19 cellular contexts compared by ENCODE assay signal in the genomic region with DNA sequence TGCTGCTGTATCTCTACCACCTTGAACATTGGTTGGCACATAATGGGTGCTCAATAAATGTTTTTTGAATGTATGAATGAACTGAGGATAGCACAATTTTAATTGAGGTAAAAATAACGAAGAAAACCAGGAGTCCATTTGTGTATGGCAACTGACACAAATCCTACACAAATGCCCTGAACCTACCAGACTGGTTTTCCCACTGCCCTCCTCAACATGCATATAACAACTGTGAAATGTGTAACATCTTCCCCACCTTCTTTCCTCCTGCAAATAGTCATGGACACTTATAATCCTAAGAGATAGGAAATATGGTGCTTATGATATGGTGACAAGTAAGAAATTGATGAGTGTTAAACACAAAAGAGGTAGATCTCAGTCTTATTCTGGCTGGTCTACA. TPM values are rescaled to one million over a fixed set of nuclear protein-coding genes. Genes with fewer than 3 reads are reported as not detected.
DNase-seq lines count a peak whose midpoint lies in the region; ATAC-seq and TF ChIP-seq lines count a peak whose summit lies in the region.
"Had no signal": no experiment of that assay in that cellular context is flagged by ENCODE, and none has a peak within 500 bp of the region (broad histone marks: within the 10 kb centered on the region; RNA-seq: fewer than 3 reads in every experiment).

No MANE protein-coding gene starts in this region.

- H3K9me3 Mint-ChIP-seq in activated naive CD4-positive, alpha-beta T cell treated with anti-CD3 and anti-CD28 coated beads, Interleukin-2, amount 50 U/mL, for 72 hours, result no peaks in the 10 kb centered on the region
- H3K9me3 Mint-ChIP-seq: CD4-positive, alpha-beta T cell; GM23338 had no signal

- no peak overlapping the region for H3K27ac Mint-ChIP-seq in activated naive CD4-positive, alpha-beta T cell treated with anti-CD3 and anti-CD28 coated beads, Interleukin-2, amount 50 U/mL, for 72 hours
- H3K27ac Mint-ChIP-seq: CD4-positive, alpha-beta T cell; GM23338 had no signal

- no peak overlapping the region for H2AK5ac ChIP-seq in trophoblast cell (ENCODE audit: low read length)

- no peak for ATAC-seq in PC-3
- ATAC-seq in activated naive CD4-positive, alpha-beta T cell treated with anti-CD3 and anti-CD28 coated beads, Interleukin-2, amount 50 U/mL, for 72 hours, result no peak
- ATAC-seq: A549, GM23338 had no signal

- no peak overlapping the region for H3K4me3 ChIP-seq in LNCaP clone FGC (ENCODE audit: low read depth, low read length)
- no peak overlapping the region for H3K4me3 ChIP-seq in PC-3 (ENCODE audit: low read length)
- no peak overlapping the region for H3K4me3 ChIP-seq in trophoblast cell (ENCODE audit: low read depth, low read length)
- H3K4me3 ChIP-seq: A549, GM23338 had no signal

- H4K20me1 ChIP-seq in PC-3 (ENCODE audit: low read length), result no peaks in the 10 kb centered on the region

- no peak overlapping the region for H2BK5ac ChIP-seq in trophoblast cell (ENCODE audit: low read depth, low read length, poor library complexity)

- no peaks in the 10 kb centered on the region for H3F3A ChIP-seq in PC-3 (ENCODE audit: low read length, unreplicated experiment)

- H3K79me1 ChIP-seq in trophoblast cell (ENCODE audit: low read length), result peaks cover 3% of the 10 kb centered on the region

- no peak overlapping the region for H3K18ac ChIP-seq in trophoblast cell (ENCODE audit: low read length)

- no peaks in the 10 kb centered on the region for H3K9me2 ChIP-seq in PC-3 (replicated peaks; ENCODE audit: low read length)

- H4K12ac ChIP-seq in trophoblast cell (ENCODE audit: low read depth, low read length), result no peak overlapping the region

- no peak overlapping the region for H3K27ac ChIP-seq in PC-3 (ENCODE audit: low read length)
- H3K27ac ChIP-seq in trophoblast cell (ENCODE audit: low read depth, low read length), result no peak overlapping the region
- H3K27ac ChIP-seq: 22Rv1, A549, C4-2B had no signal

- H3K9me3 ChIP-seq in PC-3 (ENCODE audit: low read length), result no peaks in the 10 kb centered on the region
- no peaks in the 10 kb centered on the region for H3K9me3 ChIP-seq in trophoblast cell (ENCODE audit: insufficient read depth, low read depth, low read length)
- H3K9me3 ChIP-seq: A549, Caco-2 had no signal

- no CpG with 5 or more reads among the region's 1 CpG for WGBS in trophoblast cell (ENCODE audit: extremely low coverage, insufficient coverage, insufficient read length)

- no peak overlapping the region for H3K23ac ChIP-seq in trophoblast cell (ENCODE audit: low read length)

- H4K8ac ChIP-seq in trophoblast cell (ENCODE audit: low read depth, low read length), result no peak overlapping the region

- DNase-seq in NCI-H748 (lab: John Stamatoyannopoulos, UW; ENCODE audit: unreplicated experiment) (peak; percentile 29), NCI-H748 treated with DMSO at 0.1 percent for 48 hours (lab: John Stamatoyannopoulos, UW) (no peak), LNCaP clone FGC (ENCODE audit: low read depth) (peak; percentile 2), PC-3 (peak; percentile 16), trophoblast cell (peak; percentile 68 to 82), GM10248 (ENCODE audit: extremely low spot score) (no peak), NOMO-1 treated with dmso at 0.1 percent for 144 hours (lab: John Stamatoyannopoulos, UW; ENCODE audit: unreplicated experiment) (no peak)
- no peak for DNase-seq in activated naive CD4-positive, alpha-beta T cell treated with anti-CD3 and anti-CD28 coated beads, Interleukin-2, amount 50 U/mL, for 72 hours (ENCODE audit: low spot score in 2 of 2)
- DNase-seq: AML-193; Caco-2; CD4-positive, alpha-beta T cell; DMS153; DND-41; EL; HCEC 1CT had no signal

- H3K4me2 ChIP-seq in PC-3 (ENCODE audit: low read length) (no peak overlapping the region), trophoblast cell (ENCODE audit: low read length) (no peak overlapping the region)
- H3K4me2 ChIP-seq: A549, GM23338 had no signal

- H3K36me3 Mint-ChIP-seq in activated naive CD4-positive, alpha-beta T cell treated with anti-CD3 and anti-CD28 coated beads, Interleukin-2, amount 50 U/mL, for 72 hours, result no peaks in the 10 kb centered on the region

- no peak overlapping the region for H3K4ac ChIP-seq in trophoblast cell (ENCODE audit: low read depth, low read length)

- H3K79me2 ChIP-seq in PC-3 (ENCODE audit: low read length) (no peaks in the 10 kb centered on the region), trophoblast cell (ENCODE audit: control insufficient read depth, insufficient read depth, low read length, poor library complexity) (no peaks in the 10 kb centered on the region)

- no peak overlapping the region for H3K14ac ChIP-seq in trophoblast cell (ENCODE audit: low read length)

- H3K4me1 ChIP-seq in PC-3 (ENCODE audit: insufficient read depth, low read length), result no peaks in the 10 kb centered on the region
- peaks cover 5 to 10% of the 10 kb centered on the region in 2 experiments for H3K4me1 ChIP-seq in trophoblast cell (ENCODE audit: control insufficient read depth in 1 of 2, insufficient read depth in 2 of 2, low read length in 2 of 2)
- H3K4me1 ChIP-seq: A549, Caco-2 had no signal

- POLR2A ChIA-PET in PC-3 (lab: Charles Lee; ENCODE audit: unreplicated experiment), result no interaction called here
- POLR2A ChIA-PET in GM10248 (lab: Yijun Ruan, JAX), result no interaction called here

- BruUV-seq in PC-3 (replicated peaks; lab: Mats Ljungman, UMichigan), result no TSS peak

- CTCF ChIA-PET in PC-3 (lab: Charles Lee), result no interaction called here
- CTCF ChIA-PET in GM10248 (lab: Yijun Ruan, JAX), result no interaction called here

- H3K36me3 ChIP-seq in PC-3 (ENCODE audit: low read depth, low read length) (no peaks in the 10 kb centered on the region), trophoblast cell (ENCODE audit: control insufficient read depth in 1 of 2, insufficient read depth in 2 of 2, low read length in 2 of 2) (no peaks in the 10 kb centered on the region)

- H2BK120ac ChIP-seq in trophoblast cell (ENCODE audit: insufficient read depth, low read length, poor library complexity), result no peak overlapping the region

- no peak for TF ChIP-seq CTCF in LNCaP clone FGC (IDR thresholded peaks at IDR 0.05; ENCODE audit: control insufficient read depth, extremely low read depth, insufficient read depth)
- TF ChIP-seq CTCF in PC-3 (conservative IDR thresholded peaks at IDR 0.05; ENCODE audit: low read depth, low read length), result no peak
- no peak for TF ChIP-seq CTCF in GM10248 (IDR thresholded peaks at IDR 0.05; ENCODE audit: control extremely low read depth, extremely low read depth, low read depth, missing control alignments)

- intact Hi-C loops in PC-3 (cut with micrococcal nuclease), result no loop called here

- H2AFZ ChIP-seq in PC-3 (ENCODE audit: low read length) (no peak overlapping the region), trophoblast cell (ENCODE audit: insufficient read depth, low read length, poor library complexity) (no peak overlapping the region)
- H2AFZ ChIP-seq: GM23338 had no signal

- no peak overlapping the region for H3K9ac ChIP-seq in PC-3 (ENCODE audit: low read length)
- H3K9ac ChIP-seq in trophoblast cell (ENCODE audit: low read length), result no peak overlapping the region

- H2BK12ac ChIP-seq in trophoblast cell (ENCODE audit: low read length), result no peak overlapping the region

- no peaks in the 10 kb centered on the region for H3K27me3 ChIP-seq in PC-3 (ENCODE audit: low read length)
- H3K27me3 ChIP-seq in trophoblast cell (ENCODE audit: insufficient read depth, low read length), result peaks cover 2% of the 10 kb centered on the region

- no peak overlapping the region for H4K91ac ChIP-seq in trophoblast cell (ENCODE audit: low read depth, low read length)

RNA-seq across cellular contexts. Expression of gene LMO4, which starts 9.9 kb away (rescaled TPM):
- 35.7 and 41.5 TPM in 2 replicates for total RNA-seq in PC-3 (2014; rRNA removed)
- 197 TPM in 2 replicates for polyA plus RNA-seq in trophoblast cell (2013)
- total RNA-seq in activated naive CD4-positive, alpha-beta T cell treated with anti-CD3 and anti-CD28 coated beads, Interleukin-2, amount 50 U/mL, for 72 hours, result 1 to 10 TPM; 5.6 to 7.3 TPM

Comparison
In these comparisons a context has a peak if more than half of its experiments do, and no peak if none do; other contexts are left out.
1. DNase-seq: peak in NCI-H748 (single experiment), LNCaP clone FGC (single experiment), PC-3 (single experiment) and trophoblast cell (2 of 2); none in NCI-H748 treated with DMSO at 0.1 percent for 48 hours (single experiment), GM10248 (single experiment), NOMO-1 treated with dmso at 0.1 percent for 144 hours (single experiment) and activated naive CD4-positive, alpha-beta T cell treated with anti-CD3 and anti-CD28 coated beads, Interleukin-2, amount 50 U/mL, for 72 hours (0 of 2).